In genomic region chr19:7868671-7869452, GRCh38 we compare ENCODE assay signal across 1 cellular context.
TF ChIP-seq lines count a peak whose summit lies in the region.

No MANE protein-coding gene starts in this region.

TF ChIP-seq in neural cell, 6 proteins besides CTCF, POLR2A, EP300 and RAD21 (continued from another document):
- TF ChIP-seq, protein P1, sequence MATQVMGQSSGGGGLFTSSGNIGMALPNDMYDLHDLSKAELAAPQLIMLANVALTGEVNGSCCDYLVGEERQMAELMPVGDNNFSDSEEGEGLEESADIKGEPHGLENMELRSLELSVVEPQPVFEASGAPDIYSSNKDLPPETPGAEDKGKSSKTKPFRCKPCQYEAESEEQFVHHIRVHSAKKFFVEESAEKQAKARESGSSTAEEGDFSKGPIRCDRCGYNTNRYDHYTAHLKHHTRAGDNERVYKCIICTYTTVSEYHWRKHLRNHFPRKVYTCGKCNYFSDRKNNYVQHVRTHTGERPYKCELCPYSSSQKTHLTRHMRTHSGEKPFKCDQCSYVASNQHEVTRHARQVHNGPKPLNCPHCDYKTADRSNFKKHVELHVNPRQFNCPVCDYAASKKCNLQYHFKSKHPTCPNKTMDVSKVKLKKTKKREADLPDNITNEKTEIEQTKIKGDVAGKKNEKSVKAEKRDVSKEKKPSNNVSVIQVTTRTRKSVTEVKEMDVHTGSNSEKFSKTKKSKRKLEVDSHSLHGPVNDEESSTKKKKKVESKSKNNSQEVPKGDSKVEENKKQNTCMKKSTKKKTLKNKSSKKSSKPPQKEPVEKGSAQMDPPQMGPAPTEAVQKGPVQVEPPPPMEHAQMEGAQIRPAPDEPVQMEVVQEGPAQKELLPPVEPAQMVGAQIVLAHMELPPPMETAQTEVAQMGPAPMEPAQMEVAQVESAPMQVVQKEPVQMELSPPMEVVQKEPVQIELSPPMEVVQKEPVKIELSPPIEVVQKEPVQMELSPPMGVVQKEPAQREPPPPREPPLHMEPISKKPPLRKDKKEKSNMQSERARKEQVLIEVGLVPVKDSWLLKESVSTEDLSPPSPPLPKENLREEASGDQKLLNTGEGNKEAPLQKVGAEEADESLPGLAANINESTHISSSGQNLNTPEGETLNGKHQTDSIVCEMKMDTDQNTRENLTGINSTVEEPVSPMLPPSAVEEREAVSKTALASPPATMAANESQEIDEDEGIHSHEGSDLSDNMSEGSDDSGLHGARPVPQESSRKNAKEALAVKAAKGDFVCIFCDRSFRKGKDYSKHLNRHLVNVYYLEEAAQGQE (IDR thresholded peaks at IDR 0.05; ENCODE audit: borderline replicate concordance): no peak
- no peak for TF ChIP-seq TAF1 (IDR thresholded peaks at IDR 0.05; ENCODE audit: low read depth)
- no peak for TF ChIP-seq SMC3 (conservative IDR thresholded peaks at IDR 0.05; ENCODE audit: poor library complexity)
- no peak for TF ChIP-seq POLR2AphosphoS5 (IDR thresholded peaks at IDR 0.05)
